In the genomic region with DNA sequence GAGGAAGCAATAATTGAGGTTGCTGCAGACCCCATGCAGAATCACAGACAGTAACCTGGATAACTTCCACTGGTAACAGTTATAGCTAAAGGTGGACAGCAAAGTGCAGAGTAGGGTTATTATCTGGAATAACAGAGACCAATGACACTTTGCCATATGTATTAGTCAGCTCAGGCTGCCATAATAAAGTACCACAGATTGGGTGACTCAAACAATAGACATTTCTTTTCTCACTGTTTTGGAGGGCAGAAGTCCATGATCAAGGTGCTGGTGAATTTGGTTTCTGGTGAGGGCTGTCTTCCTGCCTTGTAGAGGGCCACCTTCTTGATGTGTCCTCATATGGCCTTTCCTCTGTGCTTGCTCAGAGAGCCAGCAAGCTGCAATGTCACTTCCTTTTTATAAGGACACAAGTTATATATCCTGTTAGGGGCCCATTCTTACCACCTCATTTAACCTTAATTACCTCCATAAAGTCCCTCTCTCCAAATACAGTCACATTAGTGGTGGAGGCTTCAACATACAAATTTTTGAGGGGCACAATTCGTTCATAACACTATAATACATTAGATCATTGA, we compare ENCODE assay signal across 17 cellular contexts.
DNase-seq lines count a peak whose midpoint lies in the region; ATAC-seq and TF ChIP-seq lines count a peak whose summit lies in the region.
"Had no signal": no experiment of that assay in that cellular context is flagged by ENCODE, and none has a peak within 500 bp of the region (broad histone marks: within the 10 kb centered on the region; RNA-seq: fewer than 3 reads in every experiment).

No MANE protein-coding gene starts in this region.

- no peak for TF ChIP-seq CTCF in GM13976 (IDR thresholded peaks at IDR 0.05; ENCODE audit: borderline replicate concordance, control extremely low read depth, extremely low read depth, insufficient read depth, missing control alignments)
- TF ChIP-seq CTCF in hepatocyte (IDR thresholded peaks at IDR 0.05; ENCODE audit: poor library complexity), result no peak

- no peaks in the 10 kb centered on the region for H3K9me3 ChIP-seq in hepatocyte (ENCODE audit: low read depth)
- H3K9me3 ChIP-seq: Peyer's patch had no signal

- H3K4me3 ChIP-seq in hepatocyte, result no peak overlapping the region
- H3K4me3 ChIP-seq: Peyer's patch, SK-N-MC had no signal

- no peak overlapping the region for H3K4me2 ChIP-seq in hepatocyte

- H3K9me2 ChIP-seq in hepatocyte (replicated peaks; ENCODE audit: insufficient read depth), result no peaks in the 10 kb centered on the region

- no peak overlapping the region for H3K27ac ChIP-seq in hepatocyte
- H3K27ac ChIP-seq: Peyer's patch, SK-N-MC had no signal

- 66% methylated on average over 1 of the region's 1 CpG for WGBS in hepatocyte (ENCODE audit: low lambda C conversion rate, missing lambda C conversion rate)

- H3K79me2 ChIP-seq in hepatocyte, result no peaks in the 10 kb centered on the region

- ATAC-seq in GM18517 (IDR thresholded peaks at IDR 0.05; ENCODE audit: unreplicated experiment), result no peak
- ATAC-seq: HCT116 had no signal

- H3K4me1 ChIP-seq in hepatocyte (ENCODE audit: insufficient read depth), result no peaks in the 10 kb centered on the region
- H3K4me1 ChIP-seq: Peyer's patch had no signal

- H3K27me3 ChIP-seq in hepatocyte, result no peaks in the 10 kb centered on the region
- H3K27me3 ChIP-seq: Peyer's patch had no signal

- no peaks in the 10 kb centered on the region for H3K36me3 ChIP-seq in hepatocyte (replicated peaks; ENCODE audit: insufficient read depth, low read depth)
- H3K36me3 ChIP-seq: Peyer's patch had no signal

- H2AFZ ChIP-seq in hepatocyte, result no peak overlapping the region

- in situ Hi-C loops in GM13976 (cut with MboI; ENCODE audit: low sequenced_read_pairs, unreplicated experiment), result no loop called here

- H4K20me1 ChIP-seq in hepatocyte (ENCODE audit: insufficient read depth, poor library complexity, severe bottlenecking), result no peaks in the 10 kb centered on the region

- peak; percentile 60 for DNase-seq in ELR (ENCODE audit: low read depth)
- peak; percentile 56 for DNase-seq in M059J (ENCODE audit: low read depth)
- peak; percentile 9 for DNase-seq in amniotic epithelial cell (ENCODE audit: low read depth)
- DNase-seq in kidney tubule cell (ENCODE audit: low spot score), result peak; percentile 84
- no peak for DNase-seq in GM13976 (ENCODE audit: low spot score)
- no peak for DNase-seq in hepatocyte (ENCODE audit: low spot score)
- DNase-seq: C1 segment of cervical spinal cord, DMS79 treated with DMSO at 0.1 percent for 48 hours, GF-D8, NCI-H1048, NCI-H146, NCI-H2081, Peyer's patch, Right ventricle myocardium superior had no signal

Comparison
In these comparisons a context has a peak if more than half of its experiments do, and no peak if none do; other contexts are left out.
1. DNase-seq: peak in ELR (single experiment), M059J (single experiment), amniotic epithelial cell (single experiment) and kidney tubule cell (single experiment); none in GM13976 (single experiment) and hepatocyte (single experiment).